Comparison of ENCODE assay signal across 14 cellular contexts in genomic region chr5:174100490-174100889, GRCh38. TPM values are rescaled to one million over a fixed set of nuclear protein-coding genes. Genes with fewer than 3 reads are reported as not detected.
A peak's percentile ranks its signal among the peaks of the same experiment; 100 is the strongest.
DNase-seq lines count a peak whose midpoint lies in the region; ATAC-seq, FAIRE-seq and TF ChIP-seq lines count a peak whose summit lies in the region.
"Had no signal": no experiment of that assay in that cellular context is flagged by ENCODE, and none has a peak within 500 bp of the region (broad histone marks: within the 10 kb centered on the region; RNA-seq: fewer than 3 reads in every experiment).

No MANE protein-coding gene starts in this region.

- H3K36me3 Mint-ChIP-seq in GM23338 (ENCODE audit: low read depth) = no peaks in the 10 kb centered on the region
- no peaks in the 10 kb centered on the region for H3K36me3 Mint-ChIP-seq in naive thymus-derived CD4-positive, alpha-beta T cell
- H3K36me3 Mint-ChIP-seq: CD4-positive, CD25-positive, alpha-beta regulatory T cell had no signal

- H3K27ac ChIP-seq in GM23338 (ENCODE audit: low read depth) (no peak overlapping the region), RWPE1 (peak overlapping the region; percentile 20), H1 (ENCODE audit: low read depth, low read length) (no peak overlapping the region), pancreas (no peak overlapping the region)
- no peak overlapping the region for H3K27ac ChIP-seq in naive thymus-derived CD4-positive, alpha-beta T cell (ENCODE audit: low read depth, low read length)
- H3K27ac ChIP-seq: A549 had no signal

- H2BK12ac ChIP-seq in H1 (ENCODE audit: low read depth, low read length) = no peak overlapping the region

- H3K23ac ChIP-seq in H1 (ENCODE audit: insufficient read length) = no peak overlapping the region

- H4K5ac ChIP-seq in H1 (ENCODE audit: insufficient read length, low read depth, low read length) = no peak overlapping the region

- H3K4me1 ChIP-seq in GM23338 (ENCODE audit: insufficient read depth) (no peaks in the 10 kb centered on the region), H1 (replicated peaks in 1 of 4; ENCODE audit: control insufficient read depth in 3 of 4, insufficient read depth in 4 of 4, low read length in 3 of 4) (no peaks in the 10 kb centered on the region), pancreas (no peaks in the 10 kb centered on the region)
- H3K4me1 ChIP-seq in naive thymus-derived CD4-positive, alpha-beta T cell (ENCODE audit: control insufficient read depth in 2 of 2, insufficient read depth in 2 of 2, low read length in 2 of 2) = no peaks in the 10 kb centered on the region
- H3K4me1 ChIP-seq: A549 had no signal

- no peak overlapping the region for H3K56ac ChIP-seq in H1 (replicated peaks; ENCODE audit: insufficient read length, low read depth, low read length)

- no peak overlapping the region for H3K4ac ChIP-seq in H1 (replicated peaks; ENCODE audit: insufficient read length, low read depth, low read length)

- no peak overlapping the region for H2BK20ac ChIP-seq in H1 (ENCODE audit: low read length)

- WGBS in H1 (ENCODE audit: extremely low coverage in 1 of 2, insufficient coverage in 1 of 2, insufficient read length in 1 of 2, insufficient replicate concordance in 2 of 2, low coverage in 1 of 2, low lambda C conversion rate in 2 of 2, missing lambda C conversion rate in 1 of 2), 2 experiments = 80% methylated on average over 4 of the region's 5 CpGs; no CpG with 5 or more reads in 1 of the 2 experiments
- 59 to 73% methylated on average over 5 of the region's 5 CpGs for WGBS in pancreas, 2 donors

- H3K79me2 ChIP-seq in GM23338 (replicated peaks; ENCODE audit: insufficient read depth) = no peaks in the 10 kb centered on the region
- no peaks in the 10 kb centered on the region for H3K79me2 ChIP-seq in H1 (ENCODE audit: control insufficient read depth in 1 of 2, insufficient read depth in 2 of 2, low read length in 2 of 2)

- H3K27ac Mint-ChIP-seq in GM23338 = no peak overlapping the region
- H3K27ac Mint-ChIP-seq in naive thymus-derived CD4-positive, alpha-beta T cell = no peak overlapping the region
- H3K27ac Mint-ChIP-seq: CD4-positive, CD25-positive, alpha-beta regulatory T cell had no signal

- no peaks in the 10 kb centered on the region for H3K36me3 ChIP-seq in GM23338 (ENCODE audit: insufficient read depth)
- H3K36me3 ChIP-seq in H1 (ENCODE audit: control insufficient read depth in 2 of 4, insufficient read depth in 4 of 4, low read length in 3 of 4) = no peaks in the 10 kb centered on the region
- no peaks in the 10 kb centered on the region for H3K36me3 ChIP-seq in naive thymus-derived CD4-positive, alpha-beta T cell (ENCODE audit: control insufficient read depth in 2 of 3, insufficient read depth in 3 of 3, low read length in 3 of 3)
- H3K36me3 ChIP-seq in pancreas = no peaks in the 10 kb centered on the region

- no peaks in the 10 kb centered on the region for H3F3A ChIP-seq in GM23338 (replicated peaks; ENCODE audit: low read depth)

- FAIRE-seq in H1 (lab: Jason Lieb, UNC) (no peak), pancreas (lab: Jason Lieb, UNC) (no peak)
- FAIRE-seq: A549, H54 had no signal

- no peaks in the 10 kb centered on the region; the same call in 2 of the 3 replicates for H3K4me1 Mint-ChIP-seq in GM23338
- H3K4me1 Mint-ChIP-seq in naive thymus-derived CD4-positive, alpha-beta T cell = no peaks in the 10 kb centered on the region
- H3K4me1 Mint-ChIP-seq: CD4-positive, CD25-positive, alpha-beta regulatory T cell had no signal

- H3K4me3 ChIP-seq in GM23338 (no peak overlapping the region), H1 (ENCODE audit: extremely low read depth in 1 of 4, insufficient read depth in 2 of 4, low read depth in 3 of 4, low read length in 4 of 4) (no peak overlapping the region), pancreas (no peak overlapping the region)
- H3K4me3 ChIP-seq in naive thymus-derived CD4-positive, alpha-beta T cell (ENCODE audit: low read length) = no peak overlapping the region
- H3K4me3 ChIP-seq: A549 had no signal

- H3K9me3 ChIP-seq in H1 (ENCODE audit: insufficient read depth in 2 of 2, low read depth in 1 of 2, low read length in 1 of 2) (no peaks in the 10 kb centered on the region), pancreas (no peaks in the 10 kb centered on the region)
- H3K9me3 ChIP-seq in naive thymus-derived CD4-positive, alpha-beta T cell (ENCODE audit: control insufficient read depth in 2 of 3, low read length in 3 of 3) = no peaks in the 10 kb centered on the region
- H3K9me3 ChIP-seq: A549 had no signal

- peak in 1 of 2 experiments; percentile 27; a peak in 1 of 4 replicates for TF ChIP-seq RAD21 in H1 (IDR thresholded peaks at IDR 0.05 in 1 of 2, conservative IDR thresholded peaks at IDR 0.05 in 1 of 2; ENCODE audit: low read depth in 2 of 2, low read length in 2 of 2)

- H3K27me3 Mint-ChIP-seq in GM23338 (ENCODE audit: insufficient read depth, low read depth, poor library complexity) = no peaks in the 10 kb centered on the region
- H3K27me3 Mint-ChIP-seq in naive thymus-derived CD4-positive, alpha-beta T cell = peaks cover 0 to 9% (median 0%) of the 10 kb centered on the region in 5 donors
- H3K27me3 Mint-ChIP-seq: CD4-positive, CD25-positive, alpha-beta regulatory T cell had no signal

- H2AK5ac ChIP-seq in H1 (ENCODE audit: low read depth, low read length) = no peak overlapping the region

- H3K27me3 ChIP-seq in GM23338 (ENCODE audit: insufficient read depth) (no peaks in the 10 kb centered on the region), H1 (replicated peaks in 1 of 4; ENCODE audit: control insufficient read depth in 3 of 4, extremely low read depth in 1 of 4, insufficient read depth in 3 of 4, low read length in 3 of 4) (no peaks in the 10 kb centered on the region), pancreas (no peaks in the 10 kb centered on the region)
- no peaks in the 10 kb centered on the region for H3K27me3 ChIP-seq in naive thymus-derived CD4-positive, alpha-beta T cell (ENCODE audit: control insufficient read depth in 2 of 2, insufficient read depth in 2 of 2, low read length in 2 of 2)

- no peak overlapping the region for H4K8ac ChIP-seq in H1 (ENCODE audit: extremely low read depth, insufficient read depth, low read length)

- CTCF ChIA-PET in RWPE1 (lab: Yijun Ruan, JAX) = no interaction called here
- CTCF ChIA-PET in H1 (lab: Charles Lee; ENCODE audit: partially characterized antibody) = interaction anchor here (0.7 to 3.7 kb wide), 10 partner anchors 9 to 746 kb away, joined by 3 to 19 read pairs (median 3); no protein-coding TSS in a partner anchor
- CTCF ChIA-PET in naive thymus-derived CD4-positive, alpha-beta T cell (lab: Charles Lee) = no interaction called here

- no peak overlapping the region for H4K91ac ChIP-seq in H1 (replicated peaks; ENCODE audit: insufficient read length, low read length)

- peaks cover 3% of the 10 kb centered on the region; the same call in 1 of the 2 replicates for H3K23me2 ChIP-seq in H1 (ENCODE audit: low read depth, low read length)

- H2AFZ ChIP-seq in GM23338 (no peak overlapping the region), H1 (ENCODE audit: low read length) (no peak overlapping the region)

- no peak for TF ChIP-seq EP300 in H1 (IDR thresholded peaks at IDR 0.05; ENCODE audit: borderline replicate concordance in 1 of 2, low read depth in 2 of 2, low read length in 2 of 2)

- DNase-seq in GM23338 (ENCODE audit: low spot score) = peak; percentile 31
- DNase-seq in RWPE1 (ENCODE audit: low spot score) = no peak
- no peak for DNase-seq in H1 (ENCODE audit: low read depth in 1 of 2, low spot score in 2 of 2)
- no peak for DNase-seq in effector CD8-positive, alpha-beta T cell (lab: John Stamatoyannopoulos, UW)
- DNase-seq in naive thymus-derived CD4-positive, alpha-beta T cell = no peak
- no peak for DNase-seq in posterior cingulate gyrus
- DNase-seq in pancreas = no peak
- DNase-seq: CD4-positive, CD25-positive, alpha-beta regulatory T cell; GF-D8; IMR-90 had no signal

- no peak overlapping the region for H3K4me3 Mint-ChIP-seq in GM23338
- H3K4me3 Mint-ChIP-seq in naive thymus-derived CD4-positive, alpha-beta T cell = no peak overlapping the region
- H3K4me3 Mint-ChIP-seq: CD4-positive, CD25-positive, alpha-beta regulatory T cell had no signal

- no peak for TF ChIP-seq POLR2A in H1 (IDR thresholded peaks at IDR 0.05; ENCODE audit: control extremely low read depth in 1 of 2, low read depth in 2 of 2, low read length in 2 of 2)

- no peak overlapping the region for H2BK5ac ChIP-seq in H1 (ENCODE audit: low read depth, low read length)

- H3K4me2 ChIP-seq in GM23338 = no peak overlapping the region
- no peak overlapping the region for H3K4me2 ChIP-seq in H1 (ENCODE audit: insufficient read depth in 1 of 2, low read depth in 2 of 2, low read length in 2 of 2)
- H3K4me2 ChIP-seq: A549 had no signal

- peak overlapping the region; percentile 28; the same call in 1 of the 2 replicates for H3K18ac ChIP-seq in H1 (ENCODE audit: extremely low read depth, low read length)

- no peak overlapping the region for H2BK15ac ChIP-seq in H1 (ENCODE audit: low read length)

- H3K9me3 Mint-ChIP-seq in GM23338 = no peaks in the 10 kb centered on the region
- H3K9me3 Mint-ChIP-seq in naive thymus-derived CD4-positive, alpha-beta T cell = no peaks in the 10 kb centered on the region
- H3K9me3 Mint-ChIP-seq: CD4-positive, CD25-positive, alpha-beta regulatory T cell had no signal

- H3K14ac ChIP-seq in H1 (ENCODE audit: insufficient read length) = no peak overlapping the region

- POLR2A ChIA-PET in RWPE1 (lab: Yijun Ruan, JAX; ENCODE audit: low non-redundant PET) = no interaction called here
- POLR2A ChIA-PET in H1 (lab: Charles Lee; ENCODE audit: partially characterized antibody) = interaction anchor here (1.4 kb wide), 1 partner anchor 14 kb away, joined by 3 read pairs; no protein-coding TSS in a partner anchor
- POLR2A ChIA-PET in naive thymus-derived CD4-positive, alpha-beta T cell (lab: Charles Lee) = no interaction called here

- peaks cover 4% of the 10 kb centered on the region; the same call in 1 of the 2 replicates for H3K9me2 ChIP-seq in GM23338 (ENCODE audit: insufficient read depth)

- H3K79me1 ChIP-seq in H1 (ENCODE audit: low read depth, low read length) = no peaks in the 10 kb centered on the region

- no peak overlapping the region for H2BK120ac ChIP-seq in H1 (replicated peaks; ENCODE audit: low read depth, low read length)

- no peaks in the 10 kb centered on the region for H4K20me1 ChIP-seq in GM23338 (replicated peaks; ENCODE audit: insufficient read depth)
- peaks cover 0 to 4% of the 10 kb centered on the region in 2 experiments for H4K20me1 ChIP-seq in H1 (replicated peaks in 1 of 2; ENCODE audit: control insufficient read depth in 1 of 2, insufficient read depth in 2 of 2, low read length in 2 of 2)

- ATAC-seq in GM23338 (peak; percentile 83), pancreas (no peak)
- ATAC-seq in naive thymus-derived CD4-positive, alpha-beta T cell = no peak

- H3K9ac ChIP-seq in H1 (replicated peaks in 1 of 4; ENCODE audit: extremely low read depth in 1 of 4, low read depth in 3 of 4, low read length in 3 of 4) = no peak overlapping the region

- intact Hi-C loops in naive thymus-derived CD4-positive, alpha-beta T cell (cut with micrococcal nuclease) = no loop called here
- intact Hi-C loops in posterior cingulate gyrus (cut with DNase I) = no loop called here
- intact Hi-C loops in pancreas (cut with DNase I) = no loop called here

- TF ChIP-seq CTCF in GM23338 (conservative IDR thresholded peaks at IDR 0.05; ENCODE audit: low read depth in 2 of 2) (no peak), RWPE1 (conservative IDR thresholded peaks at IDR 0.05; ENCODE audit: low read depth) (no peak), H1 (IDR thresholded peaks at IDR 0.05; ENCODE audit: control extremely low read depth in 1 of 3, insufficient read depth in 1 of 3, low read depth in 1 of 3, low read length in 3 of 3) (peak in 2 of 3 experiments; percentile 8 to 31; a peak in 2 of 4 replicates), pancreas (IDR thresholded peaks at IDR 0.05) (no peak)

RNA-seq across cellular contexts. Expression of gene NSG2, which starts 55.0 kb away (rescaled TPM):
- total RNA-seq in GM23338 (2014; rRNA removed; shearing (Covaris generic)) = not detected in 2 replicates
- polyA plus RNA-seq in GM23338 (2016; fragmentation: Nextera tagmentation; extraction: Ambion mirVana) = 0.16 TPM in 1 of 2 replicates, not detected in the other
- total RNA-seq in H1 (2021; fragmentation: NEBNext Ultra II Directional; extraction: Animal tissue kit (Norgen Biotek cat#: 25700)) = 0.34 and 0.78 TPM in 2 replicates
- polyA plus RNA-seq in H1 (2011; rRNA removed) = 0.53 and 0.56 TPM in 2 replicates
- polyA plus RNA-seq in H1 (2011; cell fraction: cytosol; rRNA removed) = 0.74 TPM
- polyA plus RNA-seq in H1 (2011; cell fraction: nucleus; rRNA removed) = 2.0 TPM
- 0.39 to 0.65 TPM (median 0.48 TPM) in 4 replicates for polyA plus RNA-seq in H1 (2012, experiment 1 of 2)
- 0.12 TPM for polyA plus RNA-seq in H1 (2012, experiment 2 of 2)
- polyA plus RNA-seq in H1 (2013, experiment 1 of 2) = 0.32 TPM
- 0.29 TPM for polyA plus RNA-seq in H1 (2013, experiment 2 of 2)
- polyA minus RNA-seq in H1 (2011; rRNA and poly(A)+ RNA removed) = 0.19 and 1.8 TPM in 2 replicates
- polyA minus RNA-seq in H1 (2011; cell fraction: cytosol; rRNA and poly(A)+ RNA removed) = not detected
- polyA minus RNA-seq in H1 (2011; cell fraction: nucleus; rRNA and poly(A)+ RNA removed) = 0.70 TPM
- not detected for total RNA-seq in naive thymus-derived CD4-positive, alpha-beta T cell
- not detected for polyA plus RNA-seq in naive thymus-derived CD4-positive, alpha-beta T cell
- total RNA-seq in pancreas = under 1 TPM; 0.19 to 0.70 (median 0.38) TPM
- 1 to 10 TPM; 1.1 to 3.5 TPM for polyA plus RNA-seq in pancreas
- total RNA-seq: CD4-positive, CD25-positive, alpha-beta regulatory T cell; HT-29; IMR-90 had no signal
- polyA plus RNA-seq: AG04450; CD4-positive, CD25-positive, alpha-beta regulatory T cell; IMR-90 had no signal

Comparison
In these comparisons a context has a peak if more than half of its experiments do, and no peak if none do; other contexts are left out.
1. CTCF ChIP-seq: peak in H1 (2 of 3); none in GM23338 (0 of 2), RWPE1 (single experiment) and pancreas (0 of 4).